ENCODE assay signal across 1 cellular context in the genomic region with DNA sequence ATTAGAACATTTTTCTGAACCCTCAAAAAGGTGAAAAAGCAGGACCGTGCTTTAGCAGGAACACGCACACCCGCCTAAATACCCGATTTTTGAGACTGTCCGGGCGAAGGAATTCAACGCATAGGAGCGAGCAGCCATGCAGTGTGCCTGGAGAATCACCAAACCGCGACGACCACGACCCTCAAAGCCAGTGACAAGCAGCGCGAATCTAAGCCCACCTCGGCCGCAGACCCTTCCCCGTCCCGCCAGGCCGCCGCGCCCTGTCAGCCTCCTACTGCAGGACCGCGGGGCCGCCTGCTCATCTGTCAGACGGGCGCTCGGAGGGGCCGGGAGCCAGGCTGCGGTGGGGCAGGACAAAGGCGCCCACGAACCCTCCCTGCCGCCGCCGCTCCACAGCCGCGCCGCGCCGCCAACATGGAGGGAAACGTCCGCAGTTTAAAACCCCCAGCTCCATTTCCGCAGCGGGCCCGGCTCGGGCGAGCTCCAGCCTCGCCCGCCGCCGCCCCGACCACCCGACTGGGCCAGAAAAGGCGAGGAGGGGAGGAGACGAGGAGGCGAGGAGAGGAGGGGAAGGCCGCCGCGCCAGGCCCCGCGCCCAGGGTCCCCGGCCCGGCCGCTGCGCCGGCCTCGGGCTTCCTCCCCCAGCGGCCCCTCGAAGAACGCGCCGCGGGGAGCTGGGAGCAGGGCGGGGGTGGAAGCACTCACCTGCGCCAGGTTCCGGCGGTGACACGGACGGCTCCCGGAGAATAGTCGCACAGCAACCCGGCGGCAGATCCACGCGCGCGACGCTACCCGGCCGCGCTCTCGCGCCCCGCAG.
TF ChIP-seq lines count a peak whose summit lies in the region.

A gene (minus strand): TSS at position 790 of the 817 bp plus-strand sequence. CDS start 3,963 bp downstream, outside the sequence.

TF ChIP-seq in K562, 482 proteins besides CTCF, POLR2A, EP300 and RAD21 (continued from another document and continues in another):
- TF ChIP-seq, protein P1, sequence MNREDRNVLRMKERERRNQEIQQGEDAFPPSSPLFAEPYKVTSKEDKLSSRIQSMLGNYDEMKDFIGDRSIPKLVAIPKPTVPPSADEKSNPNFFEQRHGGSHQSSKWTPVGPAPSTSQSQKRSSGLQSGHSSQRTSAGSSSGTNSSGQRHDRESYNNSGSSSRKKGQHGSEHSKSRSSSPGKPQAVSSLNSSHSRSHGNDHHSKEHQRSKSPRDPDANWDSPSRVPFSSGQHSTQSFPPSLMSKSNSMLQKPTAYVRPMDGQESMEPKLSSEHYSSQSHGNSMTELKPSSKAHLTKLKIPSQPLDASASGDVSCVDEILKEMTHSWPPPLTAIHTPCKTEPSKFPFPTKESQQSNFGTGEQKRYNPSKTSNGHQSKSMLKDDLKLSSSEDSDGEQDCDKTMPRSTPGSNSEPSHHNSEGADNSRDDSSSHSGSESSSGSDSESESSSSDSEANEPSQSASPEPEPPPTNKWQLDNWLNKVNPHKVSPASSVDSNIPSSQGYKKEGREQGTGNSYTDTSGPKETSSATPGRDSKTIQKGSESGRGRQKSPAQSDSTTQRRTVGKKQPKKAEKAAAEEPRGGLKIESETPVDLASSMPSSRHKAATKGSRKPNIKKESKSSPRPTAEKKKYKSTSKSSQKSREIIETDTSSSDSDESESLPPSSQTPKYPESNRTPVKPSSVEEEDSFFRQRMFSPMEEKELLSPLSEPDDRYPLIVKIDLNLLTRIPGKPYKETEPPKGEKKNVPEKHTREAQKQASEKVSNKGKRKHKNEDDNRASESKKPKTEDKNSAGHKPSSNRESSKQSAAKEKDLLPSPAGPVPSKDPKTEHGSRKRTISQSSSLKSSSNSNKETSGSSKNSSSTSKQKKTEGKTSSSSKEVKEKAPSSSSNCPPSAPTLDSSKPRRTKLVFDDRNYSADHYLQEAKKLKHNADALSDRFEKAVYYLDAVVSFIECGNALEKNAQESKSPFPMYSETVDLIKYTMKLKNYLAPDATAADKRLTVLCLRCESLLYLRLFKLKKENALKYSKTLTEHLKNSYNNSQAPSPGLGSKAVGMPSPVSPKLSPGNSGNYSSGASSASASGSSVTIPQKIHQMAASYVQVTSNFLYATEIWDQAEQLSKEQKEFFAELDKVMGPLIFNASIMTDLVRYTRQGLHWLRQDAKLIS (CRISPR knock-in tag; IDR thresholded peaks at IDR 0.05): peak; percentile 47; the same call in 1 of the 2 replicates
- peak; percentile 49 for TF ChIP-seq RBFOX2 (IDR thresholded peaks at IDR 0.05; ENCODE audit: low read depth, low read length)
- no peak for TF ChIP-seq SNRNP70 (optimal IDR thresholded peaks at IDR 0.05; ENCODE audit: low read depth, low read length)
- 0 out of 2 replicates have a peak, but pooled peaks have one; percentile 28 for TF ChIP-seq SRSF3 (IDR thresholded peaks at IDR 0.05; ENCODE audit: insufficient read depth, low read length)
- peak; percentile 6; the same call in 1 of the 2 replicates for TF ChIP-seq GABPA (tag; conservative IDR thresholded peaks at IDR 0.05; ENCODE audit: low read depth)
- peak; percentile 42 for TF ChIP-seq PCBP2 (IDR thresholded peaks at IDR 0.05; ENCODE audit: low read depth, low read length, poor library complexity, severe bottlenecking)
- TF ChIP-seq, protein P2, sequence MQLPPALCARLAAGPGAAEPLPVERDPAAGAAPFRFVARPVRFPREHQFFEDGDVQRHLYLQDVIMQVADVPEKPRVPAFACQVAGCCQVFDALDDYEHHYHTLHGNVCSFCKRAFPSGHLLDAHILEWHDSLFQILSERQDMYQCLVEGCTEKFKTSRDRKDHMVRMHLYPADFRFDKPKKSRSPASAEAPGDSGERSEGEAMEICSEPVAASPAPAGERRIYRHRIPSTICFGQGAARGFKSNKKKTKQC (CRISPR knock-in tag; IDR thresholded peaks at IDR 0.05): peak; percentile 29; the same call in 1 of the 2 replicates
- TF ChIP-seq SREBF2 (CRISPR knock-in tag; IDR thresholded peaks at IDR 0.05): no peak
- 0 out of 2 replicates have a peak, but pooled peaks have one; percentile 57 for TF ChIP-seq NR4A1 (CRISPR knock-in tag; IDR thresholded peaks at IDR 0.05)
- TF ChIP-seq NR4A1 (tag; IDR thresholded peaks at IDR 0.05): no peak
- TF ChIP-seq, protein P3, sequence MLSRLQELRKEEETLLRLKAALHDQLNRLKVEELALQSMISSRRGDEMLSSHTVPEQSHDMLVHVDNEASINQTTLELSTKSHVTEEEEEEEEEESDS (CRISPR knock-in tag; IDR thresholded peaks at IDR 0.05): no peak
- TF ChIP-seq, protein P4, sequence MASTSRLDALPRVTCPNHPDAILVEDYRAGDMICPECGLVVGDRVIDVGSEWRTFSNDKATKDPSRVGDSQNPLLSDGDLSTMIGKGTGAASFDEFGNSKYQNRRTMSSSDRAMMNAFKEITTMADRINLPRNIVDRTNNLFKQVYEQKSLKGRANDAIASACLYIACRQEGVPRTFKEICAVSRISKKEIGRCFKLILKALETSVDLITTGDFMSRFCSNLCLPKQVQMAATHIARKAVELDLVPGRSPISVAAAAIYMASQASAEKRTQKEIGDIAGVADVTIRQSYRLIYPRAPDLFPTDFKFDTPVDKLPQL (IDR thresholded peaks at IDR 0.05; ENCODE audit: extremely low read depth, insufficient read length): no peak
- TF ChIP-seq, protein P5, sequence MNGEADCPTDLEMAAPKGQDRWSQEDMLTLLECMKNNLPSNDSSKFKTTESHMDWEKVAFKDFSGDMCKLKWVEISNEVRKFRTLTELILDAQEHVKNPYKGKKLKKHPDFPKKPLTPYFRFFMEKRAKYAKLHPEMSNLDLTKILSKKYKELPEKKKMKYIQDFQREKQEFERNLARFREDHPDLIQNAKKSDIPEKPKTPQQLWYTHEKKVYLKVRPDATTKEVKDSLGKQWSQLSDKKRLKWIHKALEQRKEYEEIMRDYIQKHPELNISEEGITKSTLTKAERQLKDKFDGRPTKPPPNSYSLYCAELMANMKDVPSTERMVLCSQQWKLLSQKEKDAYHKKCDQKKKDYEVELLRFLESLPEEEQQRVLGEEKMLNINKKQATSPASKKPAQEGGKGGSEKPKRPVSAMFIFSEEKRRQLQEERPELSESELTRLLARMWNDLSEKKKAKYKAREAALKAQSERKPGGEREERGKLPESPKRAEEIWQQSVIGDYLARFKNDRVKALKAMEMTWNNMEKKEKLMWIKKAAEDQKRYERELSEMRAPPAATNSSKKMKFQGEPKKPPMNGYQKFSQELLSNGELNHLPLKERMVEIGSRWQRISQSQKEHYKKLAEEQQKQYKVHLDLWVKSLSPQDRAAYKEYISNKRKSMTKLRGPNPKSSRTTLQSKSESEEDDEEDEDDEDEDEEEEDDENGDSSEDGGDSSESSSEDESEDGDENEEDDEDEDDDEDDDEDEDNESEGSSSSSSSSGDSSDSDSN (IDR thresholded peaks at IDR 0.05; ENCODE audit: borderline replicate concordance in 1 of 2, low read depth in 2 of 2, low read length in 2 of 2): peak; percentile 42 to 65; a peak in 1 of 4 replicates
- TF ChIP-seq, protein P6, sequence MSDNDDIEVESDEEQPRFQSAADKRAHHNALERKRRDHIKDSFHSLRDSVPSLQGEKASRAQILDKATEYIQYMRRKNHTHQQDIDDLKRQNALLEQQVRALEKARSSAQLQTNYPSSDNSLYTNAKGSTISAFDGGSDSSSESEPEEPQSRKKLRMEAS (CRISPR knock-in tag; IDR thresholded peaks at IDR 0.05): peak; percentile 3
- TF ChIP-seq HCFC1 (IDR thresholded peaks at IDR 0.05; ENCODE audit: low read depth, low read length): no peak
- no peak for TF ChIP-seq U2AF1 (optimal IDR thresholded peaks at IDR 0.05; ENCODE audit: low read depth, low read length)
- TF ChIP-seq, protein P7, sequence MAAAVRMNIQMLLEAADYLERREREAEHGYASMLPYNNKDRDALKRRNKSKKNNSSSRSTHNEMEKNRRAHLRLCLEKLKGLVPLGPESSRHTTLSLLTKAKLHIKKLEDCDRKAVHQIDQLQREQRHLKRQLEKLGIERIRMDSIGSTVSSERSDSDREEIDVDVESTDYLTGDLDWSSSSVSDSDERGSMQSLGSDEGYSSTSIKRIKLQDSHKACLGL (CRISPR knock-in tag; IDR thresholded peaks at IDR 0.05; ENCODE audit: borderline replicate concordance, poor library complexity, severe bottlenecking): peak; percentile 17
- no peak for TF ChIP-seq NFRKB (IDR thresholded peaks at IDR 0.05; ENCODE audit: low read depth)
- no peak for TF ChIP-seq FOXM1 (IDR thresholded peaks at IDR 0.05; ENCODE audit: low read depth)
- no peak for TF ChIP-seq FOXM1 (CRISPR knock-in tag; IDR thresholded peaks at IDR 0.05; ENCODE audit: low read depth)
- TF ChIP-seq, protein P8, sequence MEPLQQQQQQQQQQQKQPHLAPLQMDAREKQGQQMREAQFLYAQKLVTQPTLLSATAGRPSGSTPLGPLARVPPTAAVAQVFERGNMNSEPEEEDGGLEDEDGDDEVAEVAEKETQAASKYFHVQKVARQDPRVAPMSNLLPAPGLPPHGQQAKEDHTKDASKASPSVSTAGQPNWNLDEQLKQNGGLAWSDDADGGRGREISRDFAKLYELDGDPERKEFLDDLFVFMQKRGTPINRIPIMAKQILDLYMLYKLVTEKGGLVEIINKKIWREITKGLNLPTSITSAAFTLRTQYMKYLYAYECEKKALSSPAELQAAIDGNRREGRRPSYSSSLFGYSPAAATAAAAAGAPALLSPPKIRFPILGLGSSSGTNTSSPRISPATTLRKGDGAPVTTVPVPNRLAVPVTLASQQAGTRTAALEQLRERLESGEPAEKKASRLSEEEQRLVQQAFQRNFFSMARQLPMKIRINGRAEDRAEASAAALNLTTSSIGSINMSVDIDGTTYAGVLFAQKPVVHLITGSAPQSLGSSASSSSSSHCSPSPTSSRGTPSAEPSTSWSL (CRISPR knock-in tag; IDR thresholded peaks at IDR 0.05; ENCODE audit: borderline replicate concordance): peak; percentile 92
- TF ChIP-seq SMARCA4 (IDR thresholded peaks at IDR 0.05): no peak
- TF ChIP-seq SAFB (IDR thresholded peaks at IDR 0.05; ENCODE audit: borderline replicate concordance, low read depth, low read length): peak; percentile 83
- peak; percentile 89 for TF ChIP-seq PCBP1 (IDR thresholded peaks at IDR 0.05; ENCODE audit: low read depth, low read length, poor library complexity, severe bottlenecking)
- peak; percentile 77; the same call in 1 of the 2 replicates for TF ChIP-seq ILF3 (IDR thresholded peaks at IDR 0.05; ENCODE audit: borderline replicate concordance)
- no peak for TF ChIP-seq NELFE (IDR thresholded peaks at IDR 0.05; ENCODE audit: insufficient read depth, insufficient read length)
- TF ChIP-seq, protein P9, sequence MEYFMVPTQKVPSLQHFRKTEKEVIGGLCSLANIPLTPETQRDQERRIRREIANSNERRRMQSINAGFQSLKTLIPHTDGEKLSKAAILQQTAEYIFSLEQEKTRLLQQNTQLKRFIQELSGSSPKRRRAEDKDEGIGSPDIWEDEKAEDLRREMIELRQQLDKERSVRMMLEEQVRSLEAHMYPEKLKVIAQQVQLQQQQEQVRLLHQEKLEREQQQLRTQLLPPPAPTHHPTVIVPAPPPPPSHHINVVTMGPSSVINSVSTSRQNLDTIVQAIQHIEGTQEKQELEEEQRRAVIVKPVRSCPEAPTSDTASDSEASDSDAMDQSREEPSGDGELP (CRISPR knock-in tag; IDR thresholded peaks at IDR 0.05; ENCODE audit: borderline replicate concordance): peak; percentile 41; the same call in 1 of the 2 replicates
- no peak for TF ChIP-seq ZNF212 (CRISPR knock-in tag; IDR thresholded peaks at IDR 0.05)
- TF ChIP-seq, protein P10, sequence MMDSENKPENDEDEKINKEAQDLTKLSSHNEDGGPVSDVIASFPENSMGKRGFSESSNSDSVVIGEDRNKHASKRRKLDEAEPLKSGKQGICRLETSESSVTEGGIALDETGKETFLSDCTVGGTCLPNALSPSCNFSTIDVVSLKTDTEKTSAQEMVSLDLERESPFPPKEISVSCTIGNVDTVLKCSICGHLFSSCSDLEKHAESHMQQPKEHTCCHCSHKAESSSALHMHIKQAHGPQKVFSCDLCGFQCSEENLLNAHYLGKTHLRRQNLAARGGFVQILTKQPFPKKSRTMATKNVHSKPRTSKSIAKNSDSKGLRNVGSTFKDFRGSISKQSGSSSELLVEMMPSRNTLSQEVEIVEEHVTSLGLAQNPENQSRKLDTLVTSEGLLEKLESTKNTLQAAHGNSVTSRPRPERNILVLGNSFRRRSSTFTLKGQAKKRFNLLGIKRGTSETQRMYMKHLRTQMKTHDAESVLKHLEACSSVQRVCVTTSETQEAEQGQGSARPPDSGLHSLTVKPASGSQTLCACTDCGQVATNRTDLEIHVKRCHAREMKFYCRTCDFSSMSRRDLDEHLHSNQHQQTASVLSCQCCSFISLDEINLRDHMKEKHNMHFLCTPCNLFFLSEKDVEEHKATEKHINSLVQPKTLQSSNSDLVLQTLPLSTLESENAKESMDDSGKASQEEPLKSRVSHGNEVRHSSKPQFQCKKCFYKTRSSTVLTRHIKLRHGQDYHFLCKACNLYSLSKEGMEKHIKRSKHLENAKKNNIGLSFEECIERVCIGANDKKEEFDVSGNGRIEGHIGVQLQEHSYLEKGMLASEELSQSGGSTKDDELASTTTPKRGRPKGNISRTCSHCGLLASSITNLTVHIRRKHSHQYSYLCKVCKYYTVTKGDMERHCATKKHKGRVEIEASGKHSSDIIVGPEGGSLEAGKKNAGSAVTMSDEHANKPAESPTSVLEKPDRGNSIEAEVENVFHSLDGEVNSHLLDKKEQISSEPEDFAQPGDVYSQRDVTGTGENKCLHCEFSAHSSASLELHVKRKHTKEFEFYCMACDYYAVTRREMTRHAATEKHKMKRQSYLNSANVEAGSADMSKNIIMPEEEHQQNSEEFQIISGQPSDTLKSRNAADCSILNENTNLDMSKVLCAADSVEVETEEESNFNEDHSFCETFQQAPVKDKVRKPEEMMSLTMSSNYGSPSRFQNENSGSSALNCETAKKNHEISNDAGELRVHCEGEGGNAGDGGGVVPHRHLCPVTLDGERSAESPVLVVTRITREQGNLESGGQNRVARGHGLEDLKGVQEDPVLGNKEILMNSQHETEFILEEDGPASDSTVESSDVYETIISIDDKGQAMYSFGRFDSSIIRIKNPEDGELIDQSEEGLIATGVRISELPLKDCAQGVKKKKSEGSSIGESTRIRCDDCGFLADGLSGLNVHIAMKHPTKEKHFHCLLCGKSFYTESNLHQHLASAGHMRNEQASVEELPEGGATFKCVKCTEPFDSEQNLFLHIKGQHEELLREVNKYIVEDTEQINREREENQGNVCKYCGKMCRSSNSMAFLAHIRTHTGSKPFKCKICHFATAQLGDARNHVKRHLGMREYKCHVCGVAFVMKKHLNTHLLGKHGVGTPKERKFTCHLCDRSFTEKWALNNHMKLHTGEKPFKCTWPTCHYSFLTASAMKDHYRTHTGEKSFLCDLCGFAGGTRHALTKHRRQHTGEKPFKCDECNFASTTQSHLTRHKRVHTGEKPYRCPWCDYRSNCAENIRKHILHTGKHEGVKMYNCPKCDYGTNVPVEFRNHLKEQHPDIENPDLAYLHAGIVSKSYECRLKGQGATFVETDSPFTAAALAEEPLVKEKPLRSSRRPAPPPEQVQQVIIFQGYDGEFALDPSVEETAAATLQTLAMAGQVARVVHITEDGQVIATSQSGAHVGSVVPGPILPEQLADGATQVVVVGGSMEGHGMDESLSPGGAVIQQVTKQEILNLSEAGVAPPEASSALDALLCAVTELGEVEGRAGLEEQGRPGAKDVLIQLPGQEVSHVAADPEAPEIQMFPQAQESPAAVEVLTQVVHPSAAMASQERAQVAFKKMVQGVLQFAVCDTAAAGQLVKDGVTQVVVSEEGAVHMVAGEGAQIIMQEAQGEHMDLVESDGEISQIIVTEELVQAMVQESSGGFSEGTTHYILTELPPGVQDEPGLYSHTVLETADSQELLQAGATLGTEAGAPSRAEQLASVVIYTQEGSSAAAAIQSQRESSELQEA (IDR thresholded peaks at IDR 0.05; ENCODE audit: low read depth): no peak
- 0 out of 2 replicates have a peak, but pooled peaks have one; percentile 23 for TF ChIP-seq RUNX1 (IDR thresholded peaks at IDR 0.05; ENCODE audit: low read depth)
